Comparison of ENCODE assay signal across 8 cellular contexts in genomic region chr1:206030714-206031113, GRCh38. TPM values are rescaled to one million over a fixed set of nuclear protein-coding genes. Genes with fewer than 3 reads are reported as not detected.
A peak's percentile ranks its signal among the peaks of the same experiment; 100 is the strongest.
DNase-seq lines count a peak whose midpoint lies in the region; ATAC-seq and TF ChIP-seq lines count a peak whose summit lies in the region.

No MANE protein-coding gene starts in this region.

- WGBS in heart left ventricle, 4 donors: 3 to 11% (median 5%) methylated on average over 4 of the region's 4 CpGs

- H3K36me3 Mint-ChIP-seq in activated naive CD8-positive, alpha-beta T cell treated with anti-CD3 and anti-CD28 coated beads, Interleukin-2, amount 10 ng/mL, durations not matched to agents 7 days and 5 days: no peaks in the 10 kb centered on the region

- TF ChIP-seq CTCF in heart left ventricle (IDR thresholded peaks at IDR 0.05): peak; percentile 34 to 86 (median 70)

- peaks cover 37% of the 10 kb centered on the region for H3K27me3 Mint-ChIP-seq in activated naive CD8-positive, alpha-beta T cell treated with anti-CD3 and anti-CD28 coated beads, Interleukin-2, amount 10 ng/mL, durations not matched to agents 7 days and 5 days

- in situ Hi-C loops in HAP-1 (cut with MboI; ENCODE audit: low sequenced_read_pairs): no loop called here

- POLR2A ChIA-PET in activated naive CD8-positive, alpha-beta T cell treated with anti-CD3 and anti-CD28 coated beads, Interleukin-2, amount 10 ng/mL, durations not matched to agents 7 days and 5 days (lab: Charles Lee): interaction anchor here (1.0 kb wide), 1 partner anchor 26 kb away, joined by 3 read pairs; no protein-coding TSS in a partner anchor

- no peak overlapping the region for H3K27ac Mint-ChIP-seq in activated naive CD8-positive, alpha-beta T cell treated with anti-CD3 and anti-CD28 coated beads, Interleukin-2, amount 10 ng/mL, durations not matched to agents 7 days and 5 days

- H3K4me1 Mint-ChIP-seq in activated naive CD8-positive, alpha-beta T cell treated with anti-CD3 and anti-CD28 coated beads, Interleukin-2, amount 10 ng/mL, durations not matched to agents 7 days and 5 days: peaks cover 9% of the 10 kb centered on the region

- H3K9me3 ChIP-seq in HAP-1 (no peaks in the 10 kb centered on the region), SK-N-MC (ENCODE audit: low read depth, low read length) (no peaks in the 10 kb centered on the region), heart left ventricle (no peaks in the 10 kb centered on the region)

- DNase-seq in DMS79 treated with DMSO at 0.1 percent for 48 hours (lab: John Stamatoyannopoulos, UW) (peak; percentile 82), HAP-1 (ENCODE audit: low spot score in 2 of 2) (peak; percentile 70 to 82), NCI-H1105 treated with DMSO at 0.1 percent for 48 hours (lab: John Stamatoyannopoulos, UW) (peak; percentile 85), SK-N-MC (ENCODE audit: low read depth, low spot score) (peak; percentile 14), heart left ventricle (peak in 4 of 5 donors; percentile 39 to 62 (median 54)), pulmonary artery endothelial cell (ENCODE audit: low read depth, low spot score) (peak; percentile 44)
- peak; percentile 69 for DNase-seq in activated naive CD8-positive, alpha-beta T cell treated with anti-CD3 and anti-CD28 coated beads, Interleukin-2, amount 10 ng/mL, durations not matched to agents 7 days and 5 days

- H3K4me1 ChIP-seq in HAP-1 (no peaks in the 10 kb centered on the region), heart left ventricle (peaks cover 0 to 13% (median 0%) of the 10 kb centered on the region in 12 donors)

- H3K9me3 Mint-ChIP-seq in activated naive CD8-positive, alpha-beta T cell treated with anti-CD3 and anti-CD28 coated beads, Interleukin-2, amount 10 ng/mL, durations not matched to agents 7 days and 5 days: no peaks in the 10 kb centered on the region

- peak; percentile 97 for ATAC-seq in activated naive CD8-positive, alpha-beta T cell treated with anti-CD3 and anti-CD28 coated beads, Interleukin-2, amount 10 ng/mL, durations not matched to agents 7 days and 5 days (ENCODE audit: low read depth)
- peak in 3 of 4 donors; percentile 78 to 83 (median 80) for ATAC-seq in heart left ventricle
- no peak for ATAC-seq in GM21447 (IDR thresholded peaks at IDR 0.05; ENCODE audit: unreplicated experiment)

- H3K27ac ChIP-seq in SK-N-MC (no peak overlapping the region), heart left ventricle (no peak overlapping the region)

- H3K36me3 ChIP-seq in HAP-1 (replicated peaks) (no peaks in the 10 kb centered on the region), SK-N-MC (ENCODE audit: insufficient read depth, low read length) (no peaks in the 10 kb centered on the region), heart left ventricle (no peaks in the 10 kb centered on the region)

- intact Hi-C loops in heart left ventricle (cut with DNase I): loop anchor here (1.0 to 10.0 kb wide), 6 partner anchors 43 to 77 kb away; no protein-coding TSS in a partner anchor

- no peak for TF ChIP-seq POLR2A in heart left ventricle (IDR thresholded peaks at IDR 0.05)

- H3K9ac ChIP-seq in SK-N-MC (ENCODE audit: insufficient read length): no peak overlapping the region

- H3K27me3 ChIP-seq in HAP-1 (ENCODE audit: low read depth) (peaks cover 10% of the 10 kb centered on the region; the same call in 1 of the 2 replicates), heart left ventricle (peaks cover 0 to 5% (median 0%) of the 10 kb centered on the region in 9 donors)

- H3K4me3 Mint-ChIP-seq in activated naive CD8-positive, alpha-beta T cell treated with anti-CD3 and anti-CD28 coated beads, Interleukin-2, amount 10 ng/mL, durations not matched to agents 7 days and 5 days: no peak overlapping the region

- no peak overlapping the region for H3K4me3 ChIP-seq in HAP-1
- H3K4me3 ChIP-seq in SK-N-MC: no peak overlapping the region
- H3K4me3 ChIP-seq in heart left ventricle: no peak overlapping the region

RNA-seq across cellular contexts. Expression of gene CTSE, which starts 7.0 kb away (rescaled TPM):
- not detected for total RNA-seq in activated naive CD8-positive, alpha-beta T cell treated with anti-CD3 and anti-CD28 coated beads, Interleukin-2, amount 10 ng/mL, durations not matched to agents 7 days and 5 days
- total RNA-seq in heart left ventricle (1 to 10 TPM in 1 of 9 donors, not detected in 8; 2.2 TPM), pulmonary artery endothelial cell (0.07 TPM in 2 replicates)
- polyA plus RNA-seq in heart left ventricle: not detected

RNA-seq across cellular contexts. Expression of gene RHEX, which starts 22.3 kb away (rescaled TPM):
- not detected for total RNA-seq in activated naive CD8-positive, alpha-beta T cell treated with anti-CD3 and anti-CD28 coated beads, Interleukin-2, amount 10 ng/mL, durations not matched to agents 7 days and 5 days
- under 1 TPM in 5 of 9 donors, not detected in 4; 0.16 to 0.60 (median 0.40) TPM for total RNA-seq in heart left ventricle
- under 1 TPM in 1 of 2 donors, not detected in 1; 0.36 TPM for polyA plus RNA-seq in heart left ventricle
- not detected in 2 replicates for total RNA-seq in pulmonary artery endothelial cell

RNA-seq across cellular contexts. Expression of gene RAB7B, which starts 27.5 kb away (rescaled TPM):
- total RNA-seq in activated naive CD8-positive, alpha-beta T cell treated with anti-CD3 and anti-CD28 coated beads, Interleukin-2, amount 10 ng/mL, durations not matched to agents 7 days and 5 days: under 1 TPM; 0.80 to 0.91 TPM
- total RNA-seq in heart left ventricle (10 to 100 TPM in 1 of 9 donors, 1 to 10 TPM in 6, under 1 TPM in 2; 0.31 to 11.1 (median 1.5) TPM), pulmonary artery endothelial cell (0.25 and 0.59 TPM in 2 replicates)
- polyA plus RNA-seq in heart left ventricle: under 1 TPM; 0.65 to 0.83 TPM

Comparison
In these comparisons a context has a peak if more than half of its experiments do, and no peak if none do; other contexts are left out.
1. DNase-seq: peak in every context shown above with its lines; median percentile 85 in NCI-H1105 treated with DMSO at 0.1 percent for 48 hours; 82 in DMS79 treated with DMSO at 0.1 percent for 48 hours; 76 in HAP-1; 69 in activated naive CD8-positive, alpha-beta T cell treated with anti-CD3 and anti-CD28 coated beads, Interleukin-2, amount 10 ng/mL, durations not matched to agents 7 days and 5 days; 54 in heart left ventricle; 44 in pulmonary artery endothelial cell; 14 in SK-N-MC.